In genomic region chr20:46398963-46399362, GRCh38 we compare ENCODE assay signal across 12 cellular contexts. TPM values are rescaled to one million over a fixed set of nuclear protein-coding genes. Genes with fewer than 3 reads are reported as not detected.
DNase-seq lines count a peak whose midpoint lies in the region; ATAC-seq, FAIRE-seq and TF ChIP-seq lines count a peak whose summit lies in the region.
"Had no signal": no experiment of that assay in that cellular context is flagged by ENCODE, and none has a peak within 500 bp of the region (broad histone marks: within the 10 kb centered on the region; RNA-seq: fewer than 3 reads in every experiment).

No MANE protein-coding gene starts in this region.

- no peak overlapping the region for H2AK5ac ChIP-seq in H9 (ENCODE audit: insufficient read length, low read length)

- H3K4ac ChIP-seq in H9 (ENCODE audit: low read depth, low read length), result no peak overlapping the region

- peaks cover 38% of the 10 kb centered on the region for H3K36me3 ChIP-seq in BLaER1
- peaks cover 9% of the 10 kb centered on the region for H3K36me3 ChIP-seq in CD8-positive, alpha-beta memory T cell (ENCODE audit: insufficient read depth, low read length)
- peaks cover 40% of the 10 kb centered on the region for H3K36me3 ChIP-seq in adipocyte (ENCODE audit: control insufficient read depth, insufficient read depth, low read length, severe bottlenecking)

- no peak overlapping the region for H2BK5ac ChIP-seq in H9 (ENCODE audit: insufficient read length, low read length)

- peaks cover 63% of the 10 kb centered on the region for H3K4me1 ChIP-seq in BLaER1
- peaks cover 57% of the 10 kb centered on the region for H3K4me1 ChIP-seq in CD8-positive, alpha-beta memory T cell (ENCODE audit: insufficient read depth, low read length)
- H3K4me1 ChIP-seq in adipocyte (ENCODE audit: control insufficient read depth, insufficient read depth, low read length), result peaks cover 47% of the 10 kb centered on the region
- peaks cover 6% of the 10 kb centered on the region; the same call in 1 of the 2 replicates for H3K4me1 ChIP-seq in H9 (ENCODE audit: insufficient read depth, low read length)

- H3K27ac ChIP-seq in BLaER1 (0 out of 2 replicates have a peak overlapping the region, but pooled peaks have one; percentile 60), H9 (ENCODE audit: insufficient read length, low read depth, low read length) (no peak overlapping the region)
- H3K27ac ChIP-seq in CD8-positive, alpha-beta memory T cell (ENCODE audit: low read depth, low read length), result no peak overlapping the region

- no peaks in the 10 kb centered on the region for H3K9me3 ChIP-seq in BLaER1
- H3K9me3 ChIP-seq in CD8-positive, alpha-beta memory T cell (ENCODE audit: low read length), result no peaks in the 10 kb centered on the region
- H3K9me3 ChIP-seq in adipocyte (ENCODE audit: control insufficient read depth, low read length), result no peaks in the 10 kb centered on the region
- H3K9me3 ChIP-seq in H9 (ENCODE audit: control insufficient read depth, low read depth, low read length), result no peaks in the 10 kb centered on the region

- H3K79me2 ChIP-seq in H9 (ENCODE audit: insufficient read depth, low read length), result peaks cover 6% of the 10 kb centered on the region; the same call in 1 of the 2 replicates

- no peak for ATAC-seq in natural killer cell treated with Interleukin-12 subunit alpha and Interleukin-12 subunit beta and Interleukin-15 and Interleukin-18, amount 100 ng/mL, for 72 hours
- ATAC-seq in GM19395 (IDR thresholded peaks at IDR 0.05; ENCODE audit: unreplicated experiment), result no peak

- H3K18ac ChIP-seq in H9 (ENCODE audit: insufficient read length, low read depth, low read length), result no peak overlapping the region

- H3K4me3 ChIP-seq in BLaER1 (no peak overlapping the region), adipocyte (ENCODE audit: low read length) (no peak overlapping the region)
- H3K4me3 ChIP-seq in CD8-positive, alpha-beta memory T cell (ENCODE audit: low read length), result no peak overlapping the region
- H3K4me3 ChIP-seq: hepatocyte had no signal

- H3K4me2 ChIP-seq in BLaER1, result peak overlapping the region; percentile 71
- H3K4me2 ChIP-seq in H9 (ENCODE audit: insufficient read depth, insufficient read length, low read length), result no peak overlapping the region

- H2BK12ac ChIP-seq in H9 (ENCODE audit: insufficient read length, low read depth, low read length), result no peak overlapping the region

- no peak overlapping the region for H3K14ac ChIP-seq in H9 (ENCODE audit: insufficient read depth, low read length)

- WGBS in H9 (ENCODE audit: extremely low coverage, insufficient read length, low lambda C conversion rate), result no CpG with 5 or more reads among the region's 3 CpGs

- CTCF ChIA-PET in CD8-positive, alpha-beta memory T cell (lab: Charles Lee), result no interaction called here

- FAIRE-seq in GM19239 (lab: Jason Lieb, UNC), result no peak

- H3K27me3 ChIP-seq in BLaER1 (no peaks in the 10 kb centered on the region), adipocyte (replicated peaks; ENCODE audit: control insufficient read depth, insufficient read depth, low read length) (no peaks in the 10 kb centered on the region), H9 (ENCODE audit: insufficient read depth, low read length) (no peaks in the 10 kb centered on the region)
- no peaks in the 10 kb centered on the region for H3K27me3 ChIP-seq in CD8-positive, alpha-beta memory T cell (ENCODE audit: insufficient read depth, low read length, poor library complexity, severe bottlenecking)
- H3K27me3 ChIP-seq: hepatocyte had no signal

- H2BK15ac ChIP-seq in H9 (ENCODE audit: low read depth, low read length), result no peak overlapping the region

- H4K5ac ChIP-seq in H9 (ENCODE audit: insufficient read length, low read depth, low read length), result no peak overlapping the region

- no peak overlapping the region for H2BK20ac ChIP-seq in H9 (ENCODE audit: low read depth, low read length, poor library complexity, severe bottlenecking)

- peaks cover 4% of the 10 kb centered on the region for H3K79me1 ChIP-seq in H9 (ENCODE audit: insufficient read depth, low read depth, low read length, poor library complexity, severe bottlenecking)

- 0 out of 2 replicates have a peak overlapping the region, but pooled peaks have one; percentile 44 for H3K9ac ChIP-seq in BLaER1
- H3K9ac ChIP-seq in adipocyte (ENCODE audit: low read length), result peak overlapping the region; percentile 89
- H3K9ac ChIP-seq in H9 (ENCODE audit: extremely low read depth, insufficient read length, low read length), result no peak overlapping the region

- no peak overlapping the region for H4K8ac ChIP-seq in H9 (replicated peaks; ENCODE audit: insufficient read length, low read depth, low read length)

- no peak overlapping the region for H2AFZ ChIP-seq in H9 (ENCODE audit: low read length)
- H2AFZ ChIP-seq: hepatocyte had no signal

- no peak overlapping the region for H3K56ac ChIP-seq in H9 (ENCODE audit: insufficient read length, low read depth, low read length)

- peaks cover 78% of the 10 kb centered on the region for H4K20me1 ChIP-seq in BLaER1
- H4K20me1 ChIP-seq in H9 (ENCODE audit: control insufficient read depth, insufficient read depth, insufficient read length), result peaks cover 2% of the 10 kb centered on the region

- no peak overlapping the region for H2BK120ac ChIP-seq in H9 (ENCODE audit: low read depth, low read length, poor library complexity, severe bottlenecking)

- H3K27ac Mint-ChIP-seq in CD8-positive, alpha-beta memory T cell, result peak overlapping the region; percentile 68 to 96 (median 92)
- H3K27ac Mint-ChIP-seq in natural killer cell treated with Interleukin-12 subunit alpha and Interleukin-12 subunit beta and Interleukin-15 and Interleukin-18, amount 100 ng/mL, for 72 hours, result peak overlapping the region; percentile 90 to 96
- H3K27ac Mint-ChIP-seq in H9, result peak overlapping the region in 1 of 3 experiments; percentile 76; a peak in 2 of 7 replicates

- no peaks in the 10 kb centered on the region for H3K23me2 ChIP-seq in H9 (ENCODE audit: insufficient read length, low read depth, low read length, poor library complexity, severe bottlenecking)

- H3K27me3 Mint-ChIP-seq in CD8-positive, alpha-beta memory T cell, result no peaks in the 10 kb centered on the region
- H3K27me3 Mint-ChIP-seq in natural killer cell treated with Interleukin-12 subunit alpha and Interleukin-12 subunit beta and Interleukin-15 and Interleukin-18, amount 100 ng/mL, for 72 hours, result no peaks in the 10 kb centered on the region
- no peaks in the 10 kb centered on the region for H3K27me3 Mint-ChIP-seq in H9 (ENCODE audit: low read depth)

- H3K36me3 Mint-ChIP-seq in CD8-positive, alpha-beta memory T cell, result peaks cover 0 to 52% (median 5%) of the 10 kb centered on the region in 3 donors
- H3K36me3 Mint-ChIP-seq in natural killer cell treated with Interleukin-12 subunit alpha and Interleukin-12 subunit beta and Interleukin-15 and Interleukin-18, amount 100 ng/mL, for 72 hours, result no peaks in the 10 kb centered on the region
- H3K36me3 Mint-ChIP-seq in H9 (ENCODE audit: insufficient read depth in 1 of 3, low read depth in 3 of 3), result peaks cover 1 to 21% (median 20%) of the 10 kb centered on the region in 3 experiments; a peak in 5 of 7 replicates

- POLR2A ChIA-PET in CD8-positive, alpha-beta memory T cell (lab: Charles Lee), result interaction anchor here (0.6 to 0.7 kb wide), 2 partner anchors 35 to 41 kb away, joined by 3 read pairs; no protein-coding TSS in a partner anchor

- no peak overlapping the region for H3T11ph ChIP-seq in H9 (ENCODE audit: low read length)

- H3K4me3 Mint-ChIP-seq in CD8-positive, alpha-beta memory T cell, result peak overlapping the region; percentile 7 to 87 (median 58)
- peak overlapping the region; percentile 86 for H3K4me3 Mint-ChIP-seq in natural killer cell treated with Interleukin-12 subunit alpha and Interleukin-12 subunit beta and Interleukin-15 and Interleukin-18, amount 100 ng/mL, for 72 hours
- H3K4me3 Mint-ChIP-seq in H9, result no peak overlapping the region

- H3K9me3 Mint-ChIP-seq in CD8-positive, alpha-beta memory T cell, result no peaks in the 10 kb centered on the region
- no peaks in the 10 kb centered on the region for H3K9me3 Mint-ChIP-seq in natural killer cell treated with Interleukin-12 subunit alpha and Interleukin-12 subunit beta and Interleukin-15 and Interleukin-18, amount 100 ng/mL, for 72 hours
- no peaks in the 10 kb centered on the region for H3K9me3 Mint-ChIP-seq in H9

- peaks cover 60 to 92% (median 88%) of the 10 kb centered on the region in 3 donors for H3K4me1 Mint-ChIP-seq in CD8-positive, alpha-beta memory T cell
- H3K4me1 Mint-ChIP-seq in natural killer cell treated with Interleukin-12 subunit alpha and Interleukin-12 subunit beta and Interleukin-15 and Interleukin-18, amount 100 ng/mL, for 72 hours (ENCODE audit: low read depth in 2 of 2), result peaks cover 59 to 62% of the 10 kb centered on the region in 2 donors
- peaks cover 17 to 18% of the 10 kb centered on the region in 2 experiments for H3K4me1 Mint-ChIP-seq in H9

- DNase-seq in CD8-positive, alpha-beta memory T cell, result no peak
- DNase-seq in adipocyte (ENCODE audit: low read depth), result no peak
- DNase-seq in natural killer cell treated with Interleukin-12 subunit alpha and Interleukin-12 subunit beta and Interleukin-15 and Interleukin-18, amount 100 ng/mL, for 72 hours (ENCODE audit: low spot score), result no peak
- no peak for DNase-seq in GM19239 (ENCODE audit: insufficient read length, low spot score)
- no peak for DNase-seq in activated gamma-delta T cell (lab: John Stamatoyannopoulos, UW)
- no peak for DNase-seq in H9
- DNase-seq: DMS 273 treated with DMSO at 0.1 percent for 48 hours; NCI-H526 treated with DMSO at 0.1 percent for 48 hours; stimulated activated CD4-positive, alpha-beta T cell treated with anti-CD3 and anti-CD28 coated beads, Interleukin-1b, Interleukin-23, amount 100 ng/mL, for 48 hours had no signal

- H4K91ac ChIP-seq in H9 (ENCODE audit: insufficient read length, low read depth, low read length), result no peak overlapping the region

- no peak for TF ChIP-seq CTCF in H9 (conservative IDR thresholded peaks at IDR 0.05)

- no peak overlapping the region for H3K23ac ChIP-seq in H9 (ENCODE audit: insufficient read length, low read depth, low read length)

RNA-seq across cellular contexts. Expression of gene ELMO2, which starts 7.5 kb away (rescaled TPM):
- 10 to 100 TPM; 59.5 to 68.2 TPM for total RNA-seq in CD8-positive, alpha-beta memory T cell
- 84.3 TPM for polyA plus RNA-seq in CD8-positive, alpha-beta memory T cell
- 100 to 1,000 TPM in 1 of 2 donors, 10 to 100 TPM in 1; 92.3 to 100 TPM for total RNA-seq in natural killer cell treated with Interleukin-12 subunit alpha and Interleukin-12 subunit beta and Interleukin-15 and Interleukin-18, amount 100 ng/mL, for 72 hours
- 32.5 and 34.1 TPM in 2 replicates for total RNA-seq in H9 (2021)

Comparison
In these comparisons a context has a peak if more than half of its experiments do, and no peak if none do; other contexts are left out.
1. H3K4me3 Mint-ChIP-seq: peak in CD8-positive, alpha-beta memory T cell (7 of 7) and natural killer cell treated with Interleukin-12 subunit alpha and Interleukin-12 subunit beta and Interleukin-15 and Interleukin-18, amount 100 ng/mL, for 72 hours (single experiment); none in H9 (0 of 2).